30 cellular contexts compared by ENCODE assay signal in the genomic region with DNA sequence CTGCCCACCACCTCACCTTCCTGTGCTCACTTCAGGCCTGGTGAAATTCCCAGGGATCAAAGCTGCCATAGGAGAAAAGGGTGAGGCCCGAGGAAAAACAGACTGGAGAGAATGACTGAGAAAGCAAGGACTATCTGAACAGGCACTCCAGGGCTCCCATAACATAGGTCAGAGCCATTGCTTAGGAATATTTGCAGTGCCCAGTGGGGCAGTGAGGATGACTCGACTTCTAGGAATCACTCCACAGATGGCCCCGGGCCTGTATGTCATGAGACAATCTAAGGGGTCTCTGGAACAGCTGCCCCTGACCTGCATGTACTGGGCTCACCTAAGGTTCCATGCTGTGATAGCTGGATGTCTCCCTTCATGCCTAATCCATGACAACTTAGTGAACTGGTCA. TPM values are rescaled to one million over a fixed set of nuclear protein-coding genes. Genes with fewer than 3 reads are reported as not detected.
"Had no signal": no experiment of that assay in that cellular context is flagged by ENCODE, and none has a peak within 500 bp of the region (broad histone marks: within the 10 kb centered on the region; RNA-seq: fewer than 3 reads in every experiment).

No MANE protein-coding gene starts in this region.

- H3K9me3 ChIP-seq: breast epithelium, esophagus muscularis mucosa, gastrocnemius medialis, tibial artery, vagina had no signal

- H3K4me1 Mint-ChIP-seq: activated naive CD4-positive, alpha-beta T cell treated with anti-CD3 and anti-CD28 coated beads, Interleukin-2, amount 50 U/mL, for 24 hours; central memory CD8-positive, alpha-beta T cell; naive thymus-derived CD4-positive, alpha-beta T cell; T-cell had no signal

- ATAC-seq: effector memory CD8-positive, alpha-beta T cell; gastrocnemius medialis; left cardiac atrium; naive thymus-derived CD4-positive, alpha-beta T cell; T-cell had no signal

- H3K36me3 ChIP-seq: breast epithelium, gastrocnemius medialis, tibial artery, vagina, WERI-Rb-1 had no signal

- H3K4me3 ChIP-seq: breast epithelium, esophagus muscularis mucosa, gastrocnemius medialis, tibial artery, vagina had no signal

- FAIRE-seq: colon, TTC549 had no signal

- H3K27ac Mint-ChIP-seq: activated naive CD4-positive, alpha-beta T cell treated with anti-CD3 and anti-CD28 coated beads, Interleukin-2, amount 50 U/mL, for 24 hours; effector memory CD8-positive, alpha-beta T cell; naive thymus-derived CD4-positive, alpha-beta T cell; progenitor cell of endocrine pancreas; T-cell; T-helper 2 cell treated with Interferon-gamma antibody and Interleukin-4, amounts not matched to agents 5 μg/mL and 100 μg/mL, for 36 hours had no signal

- H3K27me3 ChIP-seq: breast epithelium, esophagus muscularis mucosa, gastrocnemius medialis, tibial artery, vagina had no signal

- H3K4me3 Mint-ChIP-seq: activated naive CD4-positive, alpha-beta T cell treated with anti-CD3 and anti-CD28 coated beads, Interleukin-2, amount 50 U/mL, for 24 hours; central memory CD8-positive, alpha-beta T cell; effector memory CD8-positive, alpha-beta T cell; naive thymus-derived CD4-positive, alpha-beta T cell; T-cell; T-helper 2 cell treated with Interferon-gamma antibody and Interleukin-4, amounts not matched to agents 5 μg/mL and 100 μg/mL, for 36 hours had no signal

- H3K9me3 Mint-ChIP-seq: central memory CD8-positive, alpha-beta T cell; effector memory CD8-positive, alpha-beta T cell; T-cell; T-helper 2 cell treated with Interferon-gamma antibody and Interleukin-4, amounts not matched to agents 5 μg/mL and 100 μg/mL, for 36 hours had no signal

- H3K27ac ChIP-seq: gastrocnemius medialis, tibial artery, vagina, WERI-Rb-1 had no signal

- H3K4me1 ChIP-seq: breast epithelium, gastrocnemius medialis, tibial artery had no signal

- DNase-seq: activated CD4-positive, alpha-beta T cell treated with anti-CD3 and anti-CD28 coated beads for 1 hour; activated gamma-delta T cell treated with Interleukin-2 at 50 U/mL for 16 hours; activated T-cell treated with anti-CD3 and anti-CD28 coated beads, Interleukin-2, amount 50 U/mL, for 1 hour; aorta; dorsolateral prefrontal cortex; effector memory CD8-positive, alpha-beta T cell; gastrocnemius medialis; head of caudate nucleus; hypothalamus; left cardiac atrium; naive thymus-derived CD4-positive, alpha-beta T cell; retina; stimulated activated CD4-positive, alpha-beta T cell treated with anti-CD3 and anti-CD28 coated beads, Interleukin-4, amount 100 ng/mL, for 24 hours; stimulated activated naive CD4-positive, alpha-beta T cell treated with Interleukin-2 at 50 U/mL for 16 hours; T-cell; tibial artery; WERI-Rb-1 had no signal

- H3K36me3 Mint-ChIP-seq: activated naive CD4-positive, alpha-beta T cell treated with anti-CD3 and anti-CD28 coated beads, Interleukin-2, amount 50 U/mL, for 24 hours; naive thymus-derived CD4-positive, alpha-beta T cell; T-cell had no signal

RNA-seq across cellular contexts. Expression of gene GPHB5, which starts 51.6 kb away (rescaled TPM):
- total RNA-seq: aorta; breast epithelium; esophagus muscularis mucosa; gastrocnemius medialis; left cardiac atrium; liver; mesenteric fat pad; naive thymus-derived CD4-positive, alpha-beta T cell; osteocyte; progenitor cell of endocrine pancreas; subcutaneous adipose tissue; T-cell; vagina had no signal
- polyA plus RNA-seq: aorta; liver; naive thymus-derived CD4-positive, alpha-beta T cell had no signal
